Comparison of ENCODE assay signal across 7 cellular contexts in the genomic region with DNA sequence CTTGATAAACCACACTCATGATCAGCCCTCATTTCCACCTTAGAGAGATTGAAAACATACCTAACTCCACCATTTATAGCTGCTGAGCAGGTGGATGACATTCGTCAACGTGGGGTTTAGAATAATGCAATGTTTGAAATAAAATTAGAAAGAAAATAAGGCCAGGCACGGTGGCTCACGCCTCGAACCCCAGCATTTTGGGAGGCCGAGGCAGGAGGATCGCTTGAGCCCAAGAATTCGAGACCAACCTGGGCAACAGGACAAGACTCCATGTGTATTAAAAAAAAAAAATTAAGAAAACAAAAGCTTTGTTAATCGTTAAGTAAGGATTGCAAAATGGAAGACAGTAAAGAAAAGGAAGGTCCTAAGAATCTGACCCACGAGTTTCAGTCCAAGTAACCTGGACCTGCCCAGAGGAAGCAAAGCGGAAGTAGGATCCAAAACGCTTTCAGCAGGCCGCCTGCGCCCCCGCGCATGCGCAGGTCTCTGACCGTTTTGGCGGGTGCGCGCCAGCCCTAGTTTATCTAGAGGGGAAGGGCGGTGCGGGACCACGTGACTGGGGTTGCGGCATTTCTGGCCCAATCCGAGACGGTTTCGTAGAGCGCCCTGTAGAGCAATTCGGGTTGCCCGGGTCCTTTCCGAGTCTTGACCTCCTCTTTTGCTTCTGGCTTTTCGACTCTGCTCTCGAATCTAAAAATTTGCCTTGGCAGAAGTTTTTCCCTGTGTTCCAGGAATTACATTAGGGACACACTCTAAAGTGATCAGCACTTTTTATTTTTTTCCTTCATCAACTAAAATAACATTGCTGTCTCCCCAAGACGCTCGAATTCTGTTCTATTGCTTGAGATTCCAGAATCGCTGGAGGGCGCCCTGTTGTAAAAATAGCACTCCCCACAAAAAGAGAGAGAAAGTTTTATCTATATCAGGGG. TPM values are rescaled to one million over a fixed set of nuclear protein-coding genes. Genes with fewer than 3 reads are reported as not detected.
DNase-seq lines count a peak whose midpoint lies in the region; ATAC-seq and TF ChIP-seq lines count a peak whose summit lies in the region.

No MANE protein-coding gene starts in this region.

- peaks cover 2% of the 10 kb centered on the region for H3K9me3 Mint-ChIP-seq in activated CD4-positive, alpha-beta T cell treated with anti-CD3 and anti-CD28 coated beads, Interleukin-2, amount 10 ng/mL, durations not matched to agents 7 days and 5 days

- peak overlapping the region; percentile 98 for H3K27ac Mint-ChIP-seq in activated CD4-positive, alpha-beta T cell treated with anti-CD3 and anti-CD28 coated beads, Interleukin-2, amount 10 ng/mL, durations not matched to agents 7 days and 5 days

- H3K4me3 Mint-ChIP-seq in activated CD4-positive, alpha-beta T cell treated with anti-CD3 and anti-CD28 coated beads, Interleukin-2, amount 10 ng/mL, durations not matched to agents 7 days and 5 days = peak overlapping the region; percentile 83

- peak; percentile 79 for ATAC-seq in GM18505 (IDR thresholded peaks at IDR 0.05; ENCODE audit: unreplicated experiment)
- ATAC-seq in HG03060 (IDR thresholded peaks at IDR 0.05; ENCODE audit: low read depth, unreplicated experiment) = peak; percentile 72

- peaks cover 3% of the 10 kb centered on the region for H3K27me3 Mint-ChIP-seq in activated CD4-positive, alpha-beta T cell treated with anti-CD3 and anti-CD28 coated beads, Interleukin-2, amount 10 ng/mL, durations not matched to agents 7 days and 5 days

- H3K36me3 Mint-ChIP-seq in activated CD4-positive, alpha-beta T cell treated with anti-CD3 and anti-CD28 coated beads, Interleukin-2, amount 10 ng/mL, durations not matched to agents 7 days and 5 days (ENCODE audit: low read depth) = peaks cover 5% of the 10 kb centered on the region

- peak; percentile 60 for TF ChIP-seq POLR2A in GM18505 (IDR thresholded peaks at IDR 0.05; ENCODE audit: borderline replicate concordance, extremely low read depth, insufficient read depth, insufficient read length)

- POLR2A ChIA-PET in activated CD4-positive, alpha-beta T cell treated with anti-CD3 and anti-CD28 coated beads, Interleukin-2, amount 10 ng/mL, durations not matched to agents 7 days and 5 days (lab: Charles Lee) = interaction anchor here (0.6 kb wide), 1 partner anchor 19 kb away, joined by 3 read pairs; no protein-coding TSS in a partner anchor

- CTCF ChIA-PET in activated CD4-positive, alpha-beta T cell treated with anti-CD3 and anti-CD28 coated beads, Interleukin-2, amount 10 ng/mL, durations not matched to agents 7 days and 5 days (lab: Charles Lee) = interaction anchor here (0.5 to 1.1 kb wide), 3 partner anchors 15 to 160 kb away, joined by 3 read pairs; no protein-coding TSS in a partner anchor

- H3K4me1 Mint-ChIP-seq in activated CD4-positive, alpha-beta T cell treated with anti-CD3 and anti-CD28 coated beads, Interleukin-2, amount 10 ng/mL, durations not matched to agents 7 days and 5 days = peaks cover 19% of the 10 kb centered on the region

- peak; percentile 68 for DNase-seq in NCI-H345 (lab: John Stamatoyannopoulos, UW)
- DNase-seq in activated CD4-positive, alpha-beta T cell treated with anti-CD3 and anti-CD28 coated beads, Interleukin-2, amount 10 ng/mL, durations not matched to agents 7 days and 5 days = peak; percentile 94
- DNase-seq in dedifferentiated amniotic fluid mesenchymal stem cell (ENCODE audit: extremely low spot score) = peak; percentile 89
- peak; percentile 98 for DNase-seq in left kidney (ENCODE audit: low read depth, low spot score)
- peak; percentile 91 to 93 for DNase-seq in stimulated activated CD4-positive, alpha-beta T cell treated with anti-CD3 and anti-CD28 coated beads, Interleukin-2, amount 100 ng/mL, for 24 hours

RNA-seq across cellular contexts. Expression of a gene that starts 22.5 kb away (rescaled TPM):
- total RNA-seq in activated CD4-positive, alpha-beta T cell treated with anti-CD3 and anti-CD28 coated beads, Interleukin-2, amount 10 ng/mL, durations not matched to agents 7 days and 5 days = 100 to 1,000 TPM; 164 to 173 TPM

RNA-seq across cellular contexts. Expression of a gene that starts 44.1 kb away (rescaled TPM):
- not detected for total RNA-seq in activated CD4-positive, alpha-beta T cell treated with anti-CD3 and anti-CD28 coated beads, Interleukin-2, amount 10 ng/mL, durations not matched to agents 7 days and 5 days

RNA-seq across cellular contexts. Expression of a gene that starts 55.4 kb away (rescaled TPM):
- 100 to 1,000 TPM; 130 to 137 TPM for total RNA-seq in activated CD4-positive, alpha-beta T cell treated with anti-CD3 and anti-CD28 coated beads, Interleukin-2, amount 10 ng/mL, durations not matched to agents 7 days and 5 days

RNA-seq across cellular contexts. Expression of a gene that starts 59.2 kb away (rescaled TPM):
- total RNA-seq in activated CD4-positive, alpha-beta T cell treated with anti-CD3 and anti-CD28 coated beads, Interleukin-2, amount 10 ng/mL, durations not matched to agents 7 days and 5 days = 1 to 10 TPM; 2.4 to 3.5 TPM

Comparison
In these comparisons a context has a peak if more than half of its experiments do, and no peak if none do; other contexts are left out.
1. Peak in every context shown above with its lines: DNase-seq and ATAC-seq.